Comparison of ENCODE assay signal across 24 cellular contexts in genomic region chr16:74031551-74031950, GRCh38.
"Had no signal": no experiment of that assay in that cellular context is flagged by ENCODE, and none has a peak within 500 bp of the region (broad histone marks: within the 10 kb centered on the region; RNA-seq: fewer than 3 reads in every experiment).

No MANE protein-coding gene starts in this region.

- FAIRE-seq: endometrium, islet of Langerhans had no signal

- H3K27ac Mint-ChIP-seq: natural killer cell; stimulated activated memory B cell treated with anti-CD40 and anti-IgM and Interleukin-4, amounts not matched to agents 10 μg/mL and 1 μg/mL and 100 μg/mL, for 72 hours; stimulated activated naive CD8-positive, alpha-beta T cell treated with anti-CD3 and anti-CD28 coated beads, Interleukin-15, Interleukin-2, amounts not matched to agents 100 ng/mL and 50 ng/mL, for 24 hours had no signal

- H3K36me3 Mint-ChIP-seq: natural killer cell; stimulated activated memory B cell treated with anti-CD40 and anti-IgM and Interleukin-4, amounts not matched to agents 10 μg/mL and 1 μg/mL and 100 μg/mL, for 72 hours had no signal

- H3K27me3 Mint-ChIP-seq: stimulated activated memory B cell treated with anti-CD40 and anti-IgM and Interleukin-4, amounts not matched to agents 10 μg/mL and 1 μg/mL and 100 μg/mL, for 72 hours had no signal

- H3K9me3 ChIP-seq: esophagus muscularis mucosa, gastrocnemius medialis, heart right ventricle, mucosa of descending colon, spleen, testis, tibial nerve, upper lobe of right lung, vagina had no signal

- H3K4me1 ChIP-seq: esophagus muscularis mucosa, gastrocnemius medialis, heart right ventricle, spleen, testis, tibial nerve, upper lobe of right lung, vagina had no signal

- H3K4me3 ChIP-seq: coronary artery, dorsolateral prefrontal cortex, esophagus muscularis mucosa, gastrocnemius medialis, heart right ventricle, mucosa of descending colon, spleen, testis, tibial nerve, upper lobe of right lung, vagina had no signal

- H3K27me3 ChIP-seq: gastrocnemius medialis, testis, tibial nerve, vagina had no signal

- H3K36me3 ChIP-seq: esophagus muscularis mucosa, gastrocnemius medialis, heart right ventricle, spleen, tibial nerve, upper lobe of right lung, vagina had no signal

- H3K27ac ChIP-seq: coronary artery, dorsolateral prefrontal cortex, epithelial cell of prostate, esophagus muscularis mucosa, gastrocnemius medialis, heart right ventricle, spleen, testis, tibial nerve, upper lobe of right lung, vagina had no signal

- H3K4me1 Mint-ChIP-seq: natural killer cell; stimulated activated memory B cell treated with anti-CD40 and anti-IgM and Interleukin-4, amounts not matched to agents 10 μg/mL and 1 μg/mL and 100 μg/mL, for 72 hours had no signal

- H3K4me3 Mint-ChIP-seq: natural killer cell; stimulated activated memory B cell treated with anti-CD40 and anti-IgM and Interleukin-4, amounts not matched to agents 10 μg/mL and 1 μg/mL and 100 μg/mL, for 72 hours; stimulated activated naive CD8-positive, alpha-beta T cell treated with anti-CD3 and anti-CD28 coated beads, Interleukin-15, Interleukin-2, amounts not matched to agents 100 ng/mL and 50 ng/mL, for 24 hours had no signal

- DNase-seq: dorsolateral prefrontal cortex; effector CD8-positive, alpha-beta T cell; gastrocnemius medialis; heart right ventricle; hypothalamus; kidney glomerular epithelial cell; mucosa of descending colon; natural killer cell; posterior cingulate gyrus; spleen; stimulated activated CD4-positive, alpha-beta T cell treated with anti-CD3 and anti-CD28 coated beads, Interleukin-15, amount 100 ng/mL, for 24 hours; stimulated activated CD4-positive, alpha-beta T cell treated with anti-CD3 and anti-CD28 coated beads, Interleukin-1b, Interleukin-23, amount 100 ng/mL, for 48 hours; stimulated activated CD4-positive, alpha-beta T cell treated with anti-CD3 and anti-CD28 coated beads, Interleukin-4, amount 100 ng/mL, for 24 hours; testis; upper lobe of right lung had no signal

- H3K9me3 Mint-ChIP-seq: stimulated activated naive CD8-positive, alpha-beta T cell treated with anti-CD3 and anti-CD28 coated beads, Interleukin-15, Interleukin-2, amounts not matched to agents 100 ng/mL and 50 ng/mL, for 24 hours had no signal
